In the genomic region with DNA sequence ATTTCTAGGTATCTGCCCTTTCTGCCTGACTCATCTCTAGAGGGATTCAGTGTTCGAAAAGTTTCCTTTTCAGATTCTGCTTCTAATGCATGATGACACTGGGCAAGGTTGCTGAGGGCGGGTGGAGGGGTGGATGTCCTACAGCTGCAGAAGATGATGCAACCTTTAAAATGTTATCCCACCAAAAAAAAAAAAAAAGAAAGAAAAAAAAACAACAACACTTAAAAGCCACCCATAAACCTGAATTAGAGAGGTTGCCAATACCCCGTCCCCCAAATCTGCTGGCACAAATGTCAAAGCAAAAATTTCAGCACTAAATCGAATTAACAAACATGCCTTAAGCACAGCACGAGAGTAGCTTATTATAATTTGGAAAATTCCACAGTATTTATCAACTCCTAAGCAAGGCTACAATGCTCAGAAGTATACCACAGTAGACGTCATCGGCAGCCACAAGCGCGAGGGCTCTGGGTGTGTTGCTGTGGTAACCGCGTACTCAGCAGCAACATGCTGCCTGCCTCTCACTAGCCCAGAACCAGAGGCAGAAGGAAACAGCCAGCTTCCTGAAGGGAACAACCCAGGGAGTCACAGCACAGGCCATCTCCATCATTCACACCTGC, we compare ENCODE assay signal across 8 cellular contexts.
DNase-seq lines count a peak whose midpoint lies in the region; ATAC-seq and TF ChIP-seq lines count a peak whose summit lies in the region.

No MANE protein-coding gene starts in this region.

- H3K4me1 ChIP-seq in PC-9 (replicated peaks; ENCODE audit: insufficient read depth) = peaks cover 24% of the 10 kb centered on the region
- H3K4me1 ChIP-seq in cardiac muscle cell (ENCODE audit: low read depth) = no peaks in the 10 kb centered on the region

- no peak overlapping the region for H3K4me3 ChIP-seq in PC-9
- no peak overlapping the region for H3K4me3 ChIP-seq in cardiac muscle cell
- H3K4me3 ChIP-seq in retinal pigment epithelial cell (ENCODE audit: low read length) = no peak overlapping the region

- DNase-seq in PC-9 = no peak
- DNase-seq in activated naive CD4-positive, alpha-beta T cell (lab: John Stamatoyannopoulos, UW) = peak; percentile 5 to 52 (median 24)
- DNase-seq in cardiac muscle cell (ENCODE audit: low read depth in 1 of 2, low spot score in 1 of 2) = peak; percentile 23 to 95
- DNase-seq in retinal pigment epithelial cell (ENCODE audit: low read depth) = peak; percentile 69
- DNase-seq in HPDE6-E6E7 (ENCODE audit: extremely low spot score) = no peak
- DNase-seq in SKM-1 (lab: John Stamatoyannopoulos, UW; ENCODE audit: unreplicated experiment) = no peak

- peak; percentile 76 for ATAC-seq in GM18520 (IDR thresholded peaks at IDR 0.05; ENCODE audit: unreplicated experiment)
- peak; percentile 81 for ATAC-seq in HG02973 (IDR thresholded peaks at IDR 0.05; ENCODE audit: unreplicated experiment)

- CTCF ChIA-PET in PC-9 (lab: Charles Lee) = no interaction called here

- H3K27ac ChIP-seq in PC-9 (peak overlapping the region; percentile 61), cardiac muscle cell (no peak overlapping the region)

- H3K79me2 ChIP-seq in PC-9 (ENCODE audit: low read depth) = no peaks in the 10 kb centered on the region

- intact Hi-C loops in PC-9 (cut with micrococcal nuclease; ENCODE audit: unreplicated experiment) = no loop called here

- H3K4me2 ChIP-seq in PC-9 = peak overlapping the region; percentile 16; the same call in 1 of the 2 replicates

- H3K9me2 ChIP-seq in PC-9 (ENCODE audit: insufficient read depth) = no peaks in the 10 kb centered on the region

- BruUV-seq in PC-9 (replicated peaks; lab: Mats Ljungman, UMichigan) = no TSS peak

- no peaks in the 10 kb centered on the region for H4K20me1 ChIP-seq in PC-9 (ENCODE audit: insufficient read depth)

- H3F3A ChIP-seq in PC-9 (ENCODE audit: insufficient read depth, low read depth) = peaks cover 6% of the 10 kb centered on the region; the same call in 1 of the 2 replicates

- POLR2A ChIA-PET in PC-9 (lab: Charles Lee; ENCODE audit: unreplicated experiment) = no interaction called here

- H3K27me3 ChIP-seq in PC-9 (ENCODE audit: insufficient read depth, low read depth) (no peaks in the 10 kb centered on the region), cardiac muscle cell (no peaks in the 10 kb centered on the region)

- TF ChIP-seq CTCF in PC-9 (conservative IDR thresholded peaks at IDR 0.05) = no peak
- no peak for TF ChIP-seq CTCF in cardiac muscle cell (IDR thresholded peaks at IDR 0.05; ENCODE audit: low read depth, low read length)
- TF ChIP-seq CTCF in retinal pigment epithelial cell (conservative IDR thresholded peaks at IDR 0.05; ENCODE audit: low read depth, low read length) = no peak

- no peak overlapping the region for H2AFZ ChIP-seq in PC-9

- H3K36me3 ChIP-seq in PC-9 (ENCODE audit: low read depth) (0 out of 2 replicates have a peak, but pooled peaks cover 2% of the 10 kb centered on the region), cardiac muscle cell (no peaks in the 10 kb centered on the region)

- H3K9me3 ChIP-seq in PC-9 (ENCODE audit: insufficient read depth, low read depth) = no peaks in the 10 kb centered on the region; the same call in 1 of the 2 replicates
- H3K9me3 ChIP-seq in cardiac muscle cell (ENCODE audit: low read depth) = no peaks in the 10 kb centered on the region

Comparison
In these comparisons a context has a peak if more than half of its experiments do, and no peak if none do; other contexts are left out.
1. DNase-seq: peak in activated naive CD4-positive, alpha-beta T cell (4 of 4), cardiac muscle cell (2 of 2) and retinal pigment epithelial cell (single experiment); none in PC-9 (0 of 2), HPDE6-E6E7 (single experiment) and SKM-1 (single experiment).